Comparison of ENCODE assay signal across 8 cellular contexts in the genomic region with DNA sequence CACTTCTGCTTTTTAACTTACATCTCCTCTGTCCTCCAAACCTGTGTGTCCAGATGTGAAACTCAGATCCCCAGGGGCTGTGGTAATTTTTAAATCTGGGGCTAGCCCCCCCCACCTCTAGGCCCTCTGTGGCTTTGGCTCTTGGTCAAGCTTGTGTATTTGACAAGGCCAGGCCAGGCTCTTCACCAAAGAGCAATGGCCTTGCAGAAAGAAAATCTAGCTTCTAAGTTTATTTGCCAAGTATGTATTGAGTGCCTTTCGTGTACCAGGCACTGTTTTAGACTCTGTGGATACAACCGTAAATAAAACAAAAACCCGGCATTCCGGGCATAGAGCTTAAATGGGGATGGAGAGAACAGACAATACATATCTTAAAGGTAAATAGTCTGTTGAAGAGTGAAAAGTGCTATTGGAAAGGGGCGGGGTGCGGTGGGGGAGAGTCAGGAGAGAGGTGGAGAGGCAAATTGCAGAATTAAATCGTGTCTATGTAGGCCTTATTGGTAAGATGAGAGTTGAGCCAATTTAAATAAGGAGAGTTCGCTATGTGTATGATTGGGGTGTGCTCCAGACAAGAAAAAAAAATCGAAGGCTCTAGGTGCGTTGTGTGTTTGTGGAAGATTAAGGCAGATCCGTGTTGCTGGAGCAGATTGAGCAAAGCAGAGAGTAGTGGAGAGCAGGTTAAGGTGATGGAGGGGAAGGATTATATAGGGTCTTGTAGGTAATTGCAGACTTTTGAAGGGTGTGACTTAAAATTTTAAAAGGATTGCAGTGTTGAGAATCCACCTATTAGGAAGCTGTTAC. TPM values are rescaled to one million over a fixed set of nuclear protein-coding genes. Genes with fewer than 3 reads are reported as not detected.
DNase-seq lines count a peak whose midpoint lies in the region; ATAC-seq and TF ChIP-seq lines count a peak whose summit lies in the region.

No MANE protein-coding gene starts in this region.

- H3K4me1 Mint-ChIP-seq in CD8-positive, alpha-beta T cell (ENCODE audit: low read depth), result peaks cover 22% of the 10 kb centered on the region
- peaks cover 14% of the 10 kb centered on the region for H3K4me1 Mint-ChIP-seq in T-helper 17 cell

- POLR2A ChIA-PET in CD8-positive, alpha-beta T cell (lab: Charles Lee), result interaction anchor here (0.6 to 1.6 kb wide), 3 partner anchors 9 to 1033 kb away, joined by 3 to 5 read pairs (median 3); partner anchors contain the start of gene CDIN1

- H3K4me3 Mint-ChIP-seq in CD8-positive, alpha-beta T cell, result peak overlapping the region; percentile 94
- peak overlapping the region; percentile 98 for H3K4me3 Mint-ChIP-seq in T-helper 17 cell

- H3K27me3 ChIP-seq in CD8-positive, alpha-beta T cell (ENCODE audit: insufficient read depth, low read length), result no peaks in the 10 kb centered on the region

- H3K4me1 ChIP-seq in CD8-positive, alpha-beta T cell (ENCODE audit: insufficient read depth, low read length), result peaks cover 13% of the 10 kb centered on the region

- H3K27ac ChIP-seq in CD8-positive, alpha-beta T cell (ENCODE audit: low read depth, low read length), result peak overlapping the region; percentile 97

- TF ChIP-seq CTCF in CD8-positive, alpha-beta T cell (IDR thresholded peaks at IDR 0.05), result no peak
- TF ChIP-seq CTCF in HFF-Myc (IDR thresholded peaks at IDR 0.05; ENCODE audit: low read depth, low read length, missing control alignments), result no peak

- H3K36me3 ChIP-seq in CD8-positive, alpha-beta T cell (ENCODE audit: insufficient read depth, low read length), result no peaks in the 10 kb centered on the region

- H3K27me3 Mint-ChIP-seq in CD8-positive, alpha-beta T cell (ENCODE audit: low read depth), result no peaks in the 10 kb centered on the region
- no peaks in the 10 kb centered on the region for H3K27me3 Mint-ChIP-seq in T-helper 17 cell

- H3K9me3 ChIP-seq in CD8-positive, alpha-beta T cell (ENCODE audit: low read length), result no peaks in the 10 kb centered on the region
- H3K9me3 ChIP-seq in T-helper 17 cell (ENCODE audit: control insufficient read depth, low read length, poor library complexity, severe bottlenecking), result no peaks in the 10 kb centered on the region

- H3K9me3 Mint-ChIP-seq in CD8-positive, alpha-beta T cell, result no peaks in the 10 kb centered on the region

- DNase-seq in CD8-positive, alpha-beta T cell, result no peak
- DNase-seq in HFF-Myc (ENCODE audit: extremely low read depth, low read depth) (no peak), T-helper 17 cell (no peak), Right ventricle myocardium superior (no peak), sciatic nerve (ENCODE audit: low spot score) (peak; percentile 59), NCI-H748 treated with DMSO at 0.1 percent for 48 hours (lab: John Stamatoyannopoulos, UW) (no peak), NCI-H510A treated with DMSO at 0.1 percent for 48 hours (lab: John Stamatoyannopoulos, UW) (no peak)

- peak overlapping the region; percentile 97 for H3K27ac Mint-ChIP-seq in CD8-positive, alpha-beta T cell
- H3K27ac Mint-ChIP-seq in T-helper 17 cell, result peak overlapping the region; percentile 99

- H3K4me3 ChIP-seq in CD8-positive, alpha-beta T cell (ENCODE audit: low read depth, low read length), result peak overlapping the region; percentile 74
- H3K4me3 ChIP-seq in HFF-Myc (replicated peaks; ENCODE audit: low read depth, low read length), result peak overlapping the region; percentile 65

- intact Hi-C loops in CD8-positive, alpha-beta T cell (cut with DNase I, micrococcal nuclease), result loop anchor here (1.0 to 10.0 kb wide), 6 partner anchors 558 to 1512 kb away; partner anchors contain the start of genes CDIN1 (in 2 of the 2), ZNF770 (in 2 of the 2), AQR (in 1 of the 2) and AVEN (in 1 of the 2)
- intact Hi-C loops in Right ventricle myocardium superior (cut with DNase I), result loop anchor here (10.0 kb wide), 1 partner anchor 148 kb away; no protein-coding TSS in a partner anchor
- intact Hi-C loops in sciatic nerve (cut with DNase I), result no loop called here

- no peak for ATAC-seq in CD8-positive, alpha-beta T cell
- no peak for ATAC-seq in T-helper 17 cell
- ATAC-seq in Right ventricle myocardium superior (ENCODE audit: poor library complexity), result peak; percentile 5
- ATAC-seq in sciatic nerve, result peak; percentile 18
- ATAC-seq in GM19351 (IDR thresholded peaks at IDR 0.05; ENCODE audit: unreplicated experiment), result no peak

- H3K36me3 Mint-ChIP-seq in CD8-positive, alpha-beta T cell, result peaks cover 3% of the 10 kb centered on the region
- H3K36me3 Mint-ChIP-seq in T-helper 17 cell (ENCODE audit: low read depth), result peaks cover 2% of the 10 kb centered on the region

- CTCF ChIA-PET in CD8-positive, alpha-beta T cell (lab: Charles Lee), result interaction anchor here (1.0 kb wide), 1 partner anchor 8 kb away, joined by 3 read pairs; no protein-coding TSS in a partner anchor

RNA-seq across cellular contexts. Expression of gene DPH6, which starts 0.8 kb away (rescaled TPM):
- total RNA-seq in CD8-positive, alpha-beta T cell, result 1 to 10 TPM; 5.1 to 6.1 TPM
- 10 to 100 TPM; 13.6 to 14.3 TPM for total RNA-seq in T-helper 17 cell
- 17.6 TPM for total RNA-seq in Right ventricle myocardium superior
- 21.0 TPM for total RNA-seq in sciatic nerve

Comparison
In these comparisons a context has a peak if more than half of its experiments do, and no peak if none do; other contexts are left out.
1. ATAC-seq: peak in Right ventricle myocardium superior (single experiment) and sciatic nerve (single experiment); none in CD8-positive, alpha-beta T cell (single experiment), T-helper 17 cell (single experiment) and GM19351 (single experiment).